Comparison of ENCODE assay signal across 16 cellular contexts in the genomic region with DNA sequence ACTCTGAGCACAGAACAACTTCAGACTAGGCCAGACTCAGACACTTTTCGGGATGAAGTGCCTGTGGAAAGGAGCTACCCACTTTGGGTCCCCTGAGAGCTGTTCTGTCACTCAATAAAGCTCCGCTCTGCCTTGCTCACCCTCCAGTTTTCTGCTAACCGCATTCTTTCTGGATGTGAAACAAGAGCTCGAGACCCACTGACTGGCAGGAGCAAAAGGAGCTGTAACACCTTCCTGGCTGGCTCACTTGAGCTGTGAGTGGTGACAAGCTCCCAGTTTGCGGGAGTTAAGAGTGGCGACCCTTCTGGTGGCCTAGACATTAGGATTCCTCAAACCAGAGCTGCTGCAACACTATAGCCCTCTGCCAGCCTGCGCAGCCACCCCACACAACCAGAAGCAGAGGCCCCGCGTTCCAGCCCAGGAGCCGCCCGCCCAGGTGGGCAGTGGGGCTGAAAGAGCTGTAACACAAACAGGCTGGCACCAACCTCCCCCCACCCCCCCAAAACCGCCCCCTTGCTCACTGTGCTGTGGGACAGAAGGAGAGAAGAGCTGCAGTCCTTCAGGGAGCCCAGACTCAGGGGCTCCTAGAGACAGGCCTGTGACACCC.
"Had no signal": no experiment of that assay in that cellular context is flagged by ENCODE, and none has a peak within 500 bp of the region (broad histone marks: within the 10 kb centered on the region; RNA-seq: fewer than 3 reads in every experiment).

No MANE protein-coding gene starts in this region.

- H3K4me1 ChIP-seq: esophagus squamous epithelium, gastroesophageal sphincter, left ventricle myocardium inferior, right atrium auricular region had no signal

- H3K4me3 ChIP-seq: esophagus squamous epithelium, gastroesophageal sphincter, hepatocyte, left ventricle myocardium inferior, mucosa of descending colon, right atrium auricular region, tibial artery had no signal

- H3K36me3 ChIP-seq: esophagus squamous epithelium, gastroesophageal sphincter, left ventricle myocardium inferior, right atrium auricular region, tibial artery had no signal

- H3K27me3 ChIP-seq: esophagus squamous epithelium, gastroesophageal sphincter, hepatocyte, right atrium auricular region, tibial artery had no signal

- DNase-seq: effector memory CD8-positive, alpha-beta T cell; esophagus squamous epithelium; foreskin fibroblast; left ventricle myocardium inferior; mammary epithelial cell; small intestine; stimulated activated CD4-positive, alpha-beta T cell treated with anti-CD3 and anti-CD28 coated beads, Interleukin-12 subunit alpha, Interleukin-12 subunit beta, amount 100 ng/mL, for 4 hours; stimulated activated naive CD8-positive, alpha-beta T cell treated with anti-CD3 and anti-CD28 coated beads, Interleukin-15, Interleukin-2, amounts not matched to agents 100 U/mL and 50 U/mL, for 24 hours had no signal

- H3K4me3 Mint-ChIP-seq: dendritic cell treated with granulocyte-macrophage colony-stimulating factor and Interleukin-4, amounts not matched to agents 40 ng/mL and 50 ng/mL, for 4 days; effector memory CD8-positive, alpha-beta T cell; naive thymus-derived CD8-positive, alpha-beta T cell had no signal

- H3K9me3 ChIP-seq: esophagus squamous epithelium had no signal

- H3K27ac Mint-ChIP-seq: dendritic cell treated with granulocyte-macrophage colony-stimulating factor and Interleukin-4, amounts not matched to agents 40 ng/mL and 50 ng/mL, for 4 days; effector memory CD8-positive, alpha-beta T cell; naive thymus-derived CD8-positive, alpha-beta T cell had no signal

- H3K27me3 Mint-ChIP-seq: dendritic cell treated with granulocyte-macrophage colony-stimulating factor and Interleukin-4, amounts not matched to agents 40 ng/mL and 50 ng/mL, for 4 days; effector memory CD8-positive, alpha-beta T cell; naive thymus-derived CD8-positive, alpha-beta T cell had no signal

- H3K27ac ChIP-seq: epithelial cell of prostate, esophagus squamous epithelium, gastroesophageal sphincter, hepatocyte, left ventricle myocardium inferior, right atrium auricular region, tibial artery had no signal

- ATAC-seq: effector memory CD8-positive, alpha-beta T cell; gastroesophageal sphincter; mucosa of descending colon; naive thymus-derived CD8-positive, alpha-beta T cell had no signal

- H3K4me1 Mint-ChIP-seq: naive thymus-derived CD8-positive, alpha-beta T cell had no signal
